20 cellular contexts compared by ENCODE assay signal in genomic region chr11:84022695-84023094, GRCh38.
"Had no signal": no experiment of that assay in that cellular context is flagged by ENCODE, and none has a peak within 500 bp of the region (broad histone marks: within the 10 kb centered on the region; RNA-seq: fewer than 3 reads in every experiment).

No MANE protein-coding gene starts in this region.

- DNase-seq: activated CD4-positive, alpha-beta T cell treated with anti-CD3 and anti-CD28 coated beads, Interleukin-2, amount 10 ng/mL, durations not matched to agents 24 days and 14 days; activated CD4-positive, CD25-positive, alpha-beta regulatory T cell; activated CD8-positive, alpha-beta memory T cell treated with anti-CD3 and anti-CD28 coated beads, Interleukin-2, amount 50 U/mL, for 4 hours; activated CD8-positive, alpha-beta T cell treated with anti-CD3 and anti-CD28 coated beads, Interleukin-2, amount 10 ng/mL, durations not matched to agents 7 days and 5 days; activated gamma-delta T cell; activated T-cell treated with anti-CD3 and anti-CD28 coated beads, Interleukin-2, amount 50 U/mL, for 48 hours; amniotic stem cell; body of pancreas; cortex of kidney; effector memory CD4-positive, alpha-beta T cell; heart right ventricle; naive B cell; right cardiac atrium had no signal

- H3K27ac ChIP-seq: body of pancreas, epithelial cell of prostate, heart right ventricle, skin epidermis, thoracic aorta had no signal

- H3K27me3 Mint-ChIP-seq: activated CD4-positive, alpha-beta T cell treated with anti-CD3 and anti-CD28 coated beads, Interleukin-2, amount 10 ng/mL, durations not matched to agents 24 days and 14 days; central memory CD8-positive, alpha-beta T cell; naive B cell; progenitor cell of endocrine pancreas; stimulated activated naive CD8-positive, alpha-beta T cell treated with anti-CD3 and anti-CD28 coated beads, Interleukin-15, Interleukin-2, amounts not matched to agents 100 ng/mL and 50 ng/mL, for 24 hours had no signal

- H3K4me1 Mint-ChIP-seq: activated CD4-positive, alpha-beta T cell treated with anti-CD3 and anti-CD28 coated beads, Interleukin-2, amount 10 ng/mL, durations not matched to agents 24 days and 14 days; central memory CD8-positive, alpha-beta T cell; naive B cell had no signal

- H3K9me3 Mint-ChIP-seq: activated CD4-positive, alpha-beta T cell treated with anti-CD3 and anti-CD28 coated beads, Interleukin-2, amount 10 ng/mL, durations not matched to agents 24 days and 14 days had no signal

- H3K4me3 Mint-ChIP-seq: activated CD4-positive, alpha-beta T cell treated with anti-CD3 and anti-CD28 coated beads, Interleukin-2, amount 10 ng/mL, durations not matched to agents 24 days and 14 days; activated CD8-positive, alpha-beta T cell treated with anti-CD3 and anti-CD28 coated beads, Interleukin-2, amount 10 ng/mL, durations not matched to agents 7 days and 5 days; central memory CD8-positive, alpha-beta T cell; naive B cell; stimulated activated naive CD8-positive, alpha-beta T cell treated with anti-CD3 and anti-CD28 coated beads, Interleukin-15, Interleukin-2, amounts not matched to agents 100 ng/mL and 50 ng/mL, for 24 hours had no signal

- H3K36me3 Mint-ChIP-seq: activated naive CD4-positive, alpha-beta T cell treated with anti-CD3 and anti-CD28 coated beads, Interleukin-2, amount 50 U/mL, for 72 hours; naive B cell had no signal

- H3K27ac Mint-ChIP-seq: activated CD4-positive, alpha-beta T cell treated with anti-CD3 and anti-CD28 coated beads, Interleukin-2, amount 10 ng/mL, durations not matched to agents 24 days and 14 days; activated CD8-positive, alpha-beta T cell treated with anti-CD3 and anti-CD28 coated beads, Interleukin-2, amount 10 ng/mL, durations not matched to agents 7 days and 5 days; activated naive CD4-positive, alpha-beta T cell treated with anti-CD3 and anti-CD28 coated beads, Interleukin-2, amount 50 U/mL, for 72 hours; naive B cell; progenitor cell of endocrine pancreas; stimulated activated naive CD8-positive, alpha-beta T cell treated with anti-CD3 and anti-CD28 coated beads, Interleukin-15, Interleukin-2, amounts not matched to agents 100 ng/mL and 50 ng/mL, for 24 hours had no signal
